In genomic region chr6:33634203-33634727, GRCh38 we compare ENCODE assay signal across 8 cellular contexts. TPM values are rescaled to one million over a fixed set of nuclear protein-coding genes. Genes with fewer than 3 reads are reported as not detected.
DNase-seq lines count a peak whose midpoint lies in the region; ATAC-seq and TF ChIP-seq lines count a peak whose summit lies in the region.

No MANE protein-coding gene starts in this region.

- peak overlapping the region; percentile 67 to 85 for H3K4me3 ChIP-seq in duodenal mucosa (ENCODE audit: low read depth in 1 of 2, low read length in 2 of 2)

- H3K27me3 Mint-ChIP-seq in CD14-positive monocyte (ENCODE audit: low read depth in 3 of 3) = peaks cover 33 to 39% (median 36%) of the 10 kb centered on the region in 3 donors
- H3K27me3 Mint-ChIP-seq in natural killer cell (ENCODE audit: low read depth in 2 of 2) = no peaks in the 10 kb centered on the region

- H3K4me3 Mint-ChIP-seq in CD14-positive monocyte (peak overlapping the region; percentile 82 to 88), natural killer cell (peak overlapping the region; percentile 86)

- no peak overlapping the region for H3K27ac ChIP-seq in duodenal mucosa (ENCODE audit: low read depth, low read length)

- TF ChIP-seq CTCF in CD14-positive monocyte (IDR thresholded peaks at IDR 0.05) (no peak), natural killer cell (IDR thresholded peaks at IDR 0.05) (no peak)

- H3K36me3 Mint-ChIP-seq in CD14-positive monocyte = peaks cover 9 to 14% of the 10 kb centered on the region in 2 donors
- no peaks in the 10 kb centered on the region for H3K36me3 Mint-ChIP-seq in natural killer cell

- H3K9me3 Mint-ChIP-seq in CD14-positive monocyte = peaks cover 2 to 15% (median 5%) of the 10 kb centered on the region in 7 donors
- H3K9me3 Mint-ChIP-seq in natural killer cell = no peaks in the 10 kb centered on the region

- intact Hi-C loops in CD14-positive monocyte (cut with micrococcal nuclease) = no loop called here
- intact Hi-C loops in natural killer cell (cut with micrococcal nuclease) = loop anchor here (2.0 kb wide), 1 partner anchor 13 kb away; the partner anchor contains the start of gene ITPR3

- DNase-seq in CD14-positive monocyte (ENCODE audit: low spot score) (no peak), NCI-H345 treated with DMSO at 0.1 percent for 48 hours (lab: John Stamatoyannopoulos, UW; ENCODE audit: unreplicated experiment) (peak; percentile 21), natural killer cell (no peak), NCI-H524 treated with DMSO at 0.1 percent for 48 hours (lab: John Stamatoyannopoulos, UW) (no peak), NCI-H1092 (lab: John Stamatoyannopoulos, UW) (no peak)

- peaks cover 18% of the 10 kb centered on the region for H3K4me1 Mint-ChIP-seq in CD14-positive monocyte
- peaks cover 56 to 62% of the 10 kb centered on the region in 2 donors for H3K4me1 Mint-ChIP-seq in natural killer cell

- peak overlapping the region; percentile 53 to 66 for H3K9ac ChIP-seq in duodenal mucosa (ENCODE audit: low read depth in 1 of 2, low read length in 2 of 2)

- no peaks in the 10 kb centered on the region for H3K9me3 ChIP-seq in duodenal mucosa (ENCODE audit: control insufficient read depth in 1 of 2, low read length in 2 of 2)

- H3K4me1 ChIP-seq in duodenal mucosa (ENCODE audit: control insufficient read depth in 1 of 2, insufficient read depth in 2 of 2, low read length in 2 of 2) = peaks cover 28 to 30% of the 10 kb centered on the region in 2 donors

- no peaks in the 10 kb centered on the region for H3K27me3 ChIP-seq in duodenal mucosa (ENCODE audit: control insufficient read depth in 1 of 2, insufficient read depth in 2 of 2, low read length in 2 of 2)

- H3K36me3 ChIP-seq in duodenal mucosa (ENCODE audit: control insufficient read depth in 1 of 2, insufficient read depth in 2 of 2, low read length in 2 of 2) = peaks cover 0 to 3% of the 10 kb centered on the region in 2 donors

- H3K27ac Mint-ChIP-seq in CD14-positive monocyte (peak overlapping the region in 1 of 7 donors; percentile 81), natural killer cell (peak overlapping the region; percentile 68 to 73)

- ATAC-seq in natural killer cell (no peak), GM21786 (IDR thresholded peaks at IDR 0.05; ENCODE audit: unreplicated experiment) (no peak), HG02870 (IDR thresholded peaks at IDR 0.05; ENCODE audit: unreplicated experiment) (no peak)

RNA-seq across cellular contexts. Expression of gene ITPR3, which starts 13.1 kb away (rescaled TPM):
- not detected for polyA plus RNA-seq in CD14-positive monocyte
- total RNA-seq in natural killer cell = 10 to 100 TPM; 45.5 to 66.7 (median 46.0) TPM

RNA-seq across cellular contexts. Expression of gene BAK1, which starts 54.2 kb away (rescaled TPM):
- 10 to 100 TPM; 27.8 to 34.0 TPM for polyA plus RNA-seq in CD14-positive monocyte
- total RNA-seq in natural killer cell = 10 to 100 TPM; 36.3 to 49.8 (median 40.7) TPM
